ENCODE assay signal across 8 cellular contexts in the genomic region with DNA sequence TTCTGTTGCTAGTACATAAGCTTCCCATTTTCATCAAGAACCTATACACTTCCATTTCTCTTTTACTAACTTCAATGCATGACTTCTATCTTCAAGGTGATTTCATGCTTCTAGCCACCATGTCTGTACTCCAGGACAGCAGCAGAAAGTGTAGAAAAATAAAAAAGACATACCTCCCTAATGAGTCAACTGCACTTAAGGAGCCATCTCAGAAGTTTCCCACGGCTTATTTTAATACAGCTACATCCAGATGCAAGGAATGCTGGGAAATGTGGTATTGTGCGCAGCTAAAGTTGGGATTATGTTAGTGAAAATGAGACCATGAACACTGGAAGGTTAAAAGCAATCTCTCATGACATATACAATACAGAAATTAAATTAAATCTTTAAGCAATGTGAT.
DNase-seq lines count a peak whose midpoint lies in the region; ATAC-seq and TF ChIP-seq lines count a peak whose summit lies in the region.
"Not testable (repeated sequence)": the region's sequence is repeated elsewhere in the genome, so short reads cannot be mapped to it uniquely, and the experiment has no call there.

No MANE protein-coding gene starts in this region.

- in situ Hi-C loops in IMR-90 (cut with MboI; ENCODE audit: low sequenced_read_pairs); astrocyte of the spinal cord (cut with HindIII; ENCODE audit: low sequenced_read_pairs): not testable (repeated sequence)

- not testable (repeated sequence) for H3K36me3 ChIP-seq in IMR-90 (ENCODE audit: control insufficient read depth, insufficient read depth, low read length)

- not testable (repeated sequence) for H3K18ac ChIP-seq in IMR-90 (ENCODE audit: low read depth, low read length)

- dilution Hi-C loops in IMR-90 (cut with HindIII; ENCODE audit: low sequenced_read_pairs, unreplicated experiment) = not testable (repeated sequence)

- not testable (repeated sequence) for H3K27ac ChIP-seq in IMR-90 (ENCODE audit: insufficient read depth, low read length); RWPE1; foreskin keratinocyte

- CTCF ChIA-PET in AG04449 (lab: Yijun Ruan, JAX); IMR-90 (lab: Yijun Ruan, JAX); RWPE1 (lab: Yijun Ruan, JAX): not testable (repeated sequence)

- not testable (repeated sequence) for H3K4ac ChIP-seq in IMR-90 (ENCODE audit: low read depth, low read length)

- not testable (repeated sequence) for H3K23ac ChIP-seq in IMR-90 (ENCODE audit: low read depth, low read length)

- TF ChIP-seq POLR2A in IMR-90 (IDR thresholded peaks at IDR 0.05; ENCODE audit: low read depth, low read length) = not testable (repeated sequence)

- not testable (repeated sequence) for H2AK5ac ChIP-seq in IMR-90 (ENCODE audit: low read depth, low read length)

- not testable (repeated sequence) for H4K91ac ChIP-seq in IMR-90 (ENCODE audit: insufficient read depth, low read depth, low read length)

- ATAC-seq in IMR-90 (ENCODE audit: low read depth); foreskin keratinocyte: not testable (repeated sequence)

- no CpG with 5 or more reads among the region's 2 CpGs for WGBS in IMR-90 (ENCODE audit: extremely low coverage in 2 of 2, insufficient read length in 1 of 2), 2 experiments

- H2AK9ac ChIP-seq in IMR-90 (replicated peaks; ENCODE audit: low read depth, low read length, poor library complexity) = not testable (repeated sequence)

- H3K56ac ChIP-seq in IMR-90 (ENCODE audit: extremely low read depth, insufficient read depth, low read length) = not testable (repeated sequence)

- H3K9me3 ChIP-seq in IMR-90 (ENCODE audit: control insufficient read depth, insufficient read depth, low read length) = not testable (repeated sequence)

- not testable (repeated sequence) for H4K8ac ChIP-seq in IMR-90 (ENCODE audit: low read depth in 2 of 2, low read length in 2 of 2)

- H2BK20ac ChIP-seq in IMR-90 (ENCODE audit: low read depth, low read length) = not testable (repeated sequence)

- not testable (repeated sequence) for H3K27me3 ChIP-seq in IMR-90 (ENCODE audit: control insufficient read depth, insufficient read depth, low read length); foreskin keratinocyte

- H2BK120ac ChIP-seq in IMR-90 (ENCODE audit: low read depth, low read length) = not testable (repeated sequence)

- not testable (repeated sequence) for H3K9me1 ChIP-seq in IMR-90 (ENCODE audit: insufficient read depth, low read length)

- not testable (repeated sequence) for TF ChIP-seq CTCF in AG04449 (IDR thresholded peaks at IDR 0.05; ENCODE audit: insufficient read depth, low read length, missing control alignments); IMR-90 (conservative IDR thresholded peaks at IDR 0.05; ENCODE audit: low read depth, low read length); RWPE1 (conservative IDR thresholded peaks at IDR 0.05; ENCODE audit: low read depth); astrocyte of the spinal cord (IDR thresholded peaks at IDR 0.05; ENCODE audit: low read depth, low read length); epithelial cell of esophagus (IDR thresholded peaks at IDR 0.05; ENCODE audit: insufficient read depth, low read depth, low read length, missing control alignments); foreskin keratinocyte (conservative IDR thresholded peaks at IDR 0.05)

- H3K4me2 ChIP-seq in IMR-90 (ENCODE audit: low read depth, low read length) = not testable (repeated sequence)

- H3K14ac ChIP-seq in IMR-90 (replicated peaks; ENCODE audit: low read depth, low read length) = not testable (repeated sequence)

- not testable (repeated sequence) for H4K20me1 ChIP-seq in IMR-90 (ENCODE audit: insufficient read depth, low read length)

- BruUV-seq in IMR-90 (replicated peaks; lab: Mats Ljungman, UMichigan) = not testable (repeated sequence)

- POLR2A ChIA-PET in AG04449 (lab: Yijun Ruan, JAX); IMR-90 (lab: Charles Lee; ENCODE audit: unreplicated experiment); RWPE1 (lab: Yijun Ruan, JAX; ENCODE audit: low non-redundant PET): not testable (repeated sequence)

- not testable (repeated sequence) for TF ChIP-seq RAD21 in IMR-90 (IDR thresholded peaks at IDR 0.05; ENCODE audit: low read length)

- H3K9ac ChIP-seq in IMR-90 (ENCODE audit: low read depth, low read length) = not testable (repeated sequence)

- H2BK5ac ChIP-seq in IMR-90 (ENCODE audit: low read depth, low read length, poor library complexity, severe bottlenecking) = not testable (repeated sequence)

- intact Hi-C loops in IMR-90 (cut with micrococcal nuclease) = not testable (repeated sequence)

- not testable (repeated sequence) for H3K4me1 ChIP-seq in IMR-90 (ENCODE audit: control insufficient read depth, insufficient read depth, low read length); foreskin keratinocyte

- peak; percentile 23 for DNase-seq in AG04449 (ENCODE audit: low read depth, low spot score)
- DNase-seq in ELR (ENCODE audit: low read depth) = peak; percentile 57
- DNase-seq in IMR-90 = peak; percentile 55
- DNase-seq in RWPE1 (ENCODE audit: low spot score) = peak; percentile 0
- DNase-seq in astrocyte of the spinal cord (ENCODE audit: low read depth, low spot score) = peak; percentile 51
- peak; percentile 10 for DNase-seq in epithelial cell of esophagus (ENCODE audit: low read depth)
- peak; percentile 0 to 42 for DNase-seq in foreskin keratinocyte
- DNase-seq in non-pigmented ciliary epithelial cell (ENCODE audit: low read depth) = peak; percentile 34

- not testable (repeated sequence) for H3K79me1 ChIP-seq in IMR-90 (ENCODE audit: low read depth in 1 of 2, low read length in 2 of 2)

- H4K5ac ChIP-seq in IMR-90 (ENCODE audit: low read depth, low read length) = not testable (repeated sequence)

- not testable (repeated sequence) for H3K4me3 ChIP-seq in AG04449 (ENCODE audit: low read depth, low read length); IMR-90 (ENCODE audit: insufficient read depth, low read depth, low read length); astrocyte of the spinal cord (ENCODE audit: low read depth, low read length); epithelial cell of esophagus (ENCODE audit: low read length)

- not testable (repeated sequence) for H2AFZ ChIP-seq in IMR-90 (replicated peaks; ENCODE audit: low read length, poor library complexity)

- not testable (repeated sequence) for H2BK15ac ChIP-seq in IMR-90 (ENCODE audit: low read depth, low read length)

Comparison
In these comparisons a context has a peak if more than half of its experiments do, and no peak if none do; other contexts are left out.
1. DNase-seq: peak in every context shown above with its lines; median percentile 57 in ELR; 55 in IMR-90; 51 in astrocyte of the spinal cord; 34 in non-pigmented ciliary epithelial cell; 23 in AG04449; 21 in foreskin keratinocyte; 10 in epithelial cell of esophagus; 0 in RWPE1.